ENCODE assay signal across 16 cellular contexts in genomic region chr9:35104586-35104985, GRCh38. TPM values are rescaled to one million over a fixed set of nuclear protein-coding genes. Genes with fewer than 3 reads are reported as not detected.
DNase-seq lines count a peak whose midpoint lies in the region; ATAC-seq lines count a peak whose summit lies in the region.
"Had no signal": no experiment of that assay in that cellular context is flagged by ENCODE, and none has a peak within 500 bp of the region (broad histone marks: within the 10 kb centered on the region; RNA-seq: fewer than 3 reads in every experiment).

No MANE protein-coding gene starts in this region.

- DNase-seq in activated CD4-positive, alpha-beta memory T cell treated with anti-CD3 and anti-CD28 coated beads for 36 hours: no peak
- no peak for DNase-seq in activated CD4-positive, alpha-beta memory T cell treated with anti-CD3 and anti-CD28 coated beads, Interleukin-2, amount 10 ng/mL, durations not matched to agents 7 days and 5 days
- DNase-seq in adipocyte (ENCODE audit: low read depth) (no peak), immature natural killer cell (no peak), NCI-H2227 treated with DMSO at 0.1 percent for 48 hours (lab: John Stamatoyannopoulos, UW) (no peak)
- no peak for DNase-seq in stimulated activated naive B cell treated with anti-CD40 and anti-IgM and Interleukin-4, amounts not matched to agents 10 μg/mL and 1 μg/mL and 100 μg/mL, for 72 hours
- DNase-seq: activated CD8-positive, alpha-beta memory T cell treated with anti-CD3 and anti-CD28 coated beads, Interleukin-2, amount 50 U/mL, for 48 hours; activated naive CD4-positive, alpha-beta T cell treated with anti-CD3 and anti-CD28 coated beads, Interleukin-2, amount 50 U/mL, for 16 hours; central memory CD4-positive, alpha-beta T cell; mesendoderm; NCI-H1417; RPMI8226; upper lobe of left lung had no signal

- H3K9me3 ChIP-seq in adipocyte (ENCODE audit: control insufficient read depth, low read length): no peaks in the 10 kb centered on the region
- H3K9me3 ChIP-seq: A549, upper lobe of left lung had no signal

- H3K4me3 ChIP-seq in adipocyte (ENCODE audit: low read length): no peak overlapping the region
- H3K4me3 ChIP-seq: A549, upper lobe of left lung had no signal

- no peaks in the 10 kb centered on the region for H3K27me3 Mint-ChIP-seq in activated CD4-positive, alpha-beta memory T cell treated with anti-CD3 and anti-CD28 coated beads for 36 hours
- no peaks in the 10 kb centered on the region for H3K27me3 Mint-ChIP-seq in activated CD4-positive, alpha-beta memory T cell treated with anti-CD3 and anti-CD28 coated beads, Interleukin-2, amount 10 ng/mL, durations not matched to agents 7 days and 5 days
- H3K27me3 Mint-ChIP-seq in immature natural killer cell (ENCODE audit: low read depth in 3 of 3): peaks cover 7 to 10% (median 8%) of the 10 kb centered on the region in 3 donors
- H3K27me3 Mint-ChIP-seq in stimulated activated naive B cell treated with anti-CD40 and anti-IgM and Interleukin-4, amounts not matched to agents 10 μg/mL and 1 μg/mL and 100 μg/mL, for 72 hours: no peaks in the 10 kb centered on the region

- POLR2A ChIA-PET in activated CD4-positive, alpha-beta memory T cell treated with anti-CD3 and anti-CD28 coated beads for 36 hours (lab: Charles Lee): interaction anchor here (1.1 to 2.7 kb wide), 4 partner anchors 8 to 33 kb away, joined by 3 to 36 read pairs (median 10); partner anchors contain the start of genes PIGO and VCP
- POLR2A ChIA-PET in activated CD4-positive, alpha-beta memory T cell treated with anti-CD3 and anti-CD28 coated beads, Interleukin-2, amount 10 ng/mL, durations not matched to agents 7 days and 5 days (lab: Charles Lee): interaction anchor here (1.2 to 4.8 kb wide), 4 partner anchors 8 to 26 kb away, joined by 3 to 61 read pairs (median 28); partner anchors contain the start of genes ATOSB, FANCG and PIGO

- H3K4me3 Mint-ChIP-seq in activated CD4-positive, alpha-beta memory T cell treated with anti-CD3 and anti-CD28 coated beads for 36 hours: no peak overlapping the region
- no peak overlapping the region for H3K4me3 Mint-ChIP-seq in activated CD4-positive, alpha-beta memory T cell treated with anti-CD3 and anti-CD28 coated beads, Interleukin-2, amount 10 ng/mL, durations not matched to agents 7 days and 5 days
- peak overlapping the region in 2 of 5 donors; percentile 9 to 58 for H3K4me3 Mint-ChIP-seq in immature natural killer cell
- no peak overlapping the region for H3K4me3 Mint-ChIP-seq in stimulated activated naive B cell treated with anti-CD40 and anti-IgM and Interleukin-4, amounts not matched to agents 10 μg/mL and 1 μg/mL and 100 μg/mL, for 72 hours

- H3K4me1 ChIP-seq in adipocyte (ENCODE audit: control insufficient read depth, insufficient read depth, low read length): peaks cover 42% of the 10 kb centered on the region

- intact Hi-C loops in activated CD4-positive, alpha-beta memory T cell treated with anti-CD3 and anti-CD28 coated beads for 36 hours (cut with micrococcal nuclease): no loop called here

- H3K9me3 Mint-ChIP-seq in activated CD4-positive, alpha-beta memory T cell treated with anti-CD3 and anti-CD28 coated beads for 36 hours: no peaks in the 10 kb centered on the region
- no peaks in the 10 kb centered on the region for H3K9me3 Mint-ChIP-seq in activated CD4-positive, alpha-beta memory T cell treated with anti-CD3 and anti-CD28 coated beads, Interleukin-2, amount 10 ng/mL, durations not matched to agents 7 days and 5 days
- no peaks in the 10 kb centered on the region for H3K9me3 Mint-ChIP-seq in immature natural killer cell
- H3K9me3 Mint-ChIP-seq in stimulated activated naive B cell treated with anti-CD40 and anti-IgM and Interleukin-4, amounts not matched to agents 10 μg/mL and 1 μg/mL and 100 μg/mL, for 72 hours: no peaks in the 10 kb centered on the region

- ATAC-seq in stimulated activated naive B cell treated with anti-CD40 and anti-IgM and Interleukin-4, amounts not matched to agents 10 μg/mL and 1 μg/mL and 100 μg/mL, for 72 hours (replicated peaks): no peak
- no peak for ATAC-seq in HG02884 (IDR thresholded peaks at IDR 0.05; ENCODE audit: unreplicated experiment)
- ATAC-seq in GM19395 (IDR thresholded peaks at IDR 0.05; ENCODE audit: unreplicated experiment): no peak
- ATAC-seq: A549 had no signal

- no peaks in the 10 kb centered on the region for H3K27me3 ChIP-seq in adipocyte (replicated peaks; ENCODE audit: control insufficient read depth, insufficient read depth, low read length)
- H3K27me3 ChIP-seq: upper lobe of left lung had no signal

- CTCF ChIA-PET in activated CD4-positive, alpha-beta memory T cell treated with anti-CD3 and anti-CD28 coated beads for 36 hours (lab: Charles Lee): interaction anchor here (1.1 to 3.3 kb wide), 6 partner anchors 8 to 53 kb away, joined by 3 to 15 read pairs (median 10); partner anchors contain the start of genes ATOSB, FANCG, PIGO and VCP
- CTCF ChIA-PET in activated CD4-positive, alpha-beta memory T cell treated with anti-CD3 and anti-CD28 coated beads, Interleukin-2, amount 10 ng/mL, durations not matched to agents 7 days and 5 days (lab: Charles Lee): interaction anchor here (1.0 to 2.5 kb wide), 3 partner anchors 8 to 32 kb away, joined by 3 to 28 read pairs (median 3); partner anchors contain the start of genes ATOSB and VCP

- H3K9ac ChIP-seq in adipocyte (ENCODE audit: low read length): peak overlapping the region; percentile 95

- peaks cover 31% of the 10 kb centered on the region for H3K36me3 Mint-ChIP-seq in activated CD4-positive, alpha-beta memory T cell treated with anti-CD3 and anti-CD28 coated beads for 36 hours
- peaks cover 51% of the 10 kb centered on the region for H3K36me3 Mint-ChIP-seq in activated CD4-positive, alpha-beta memory T cell treated with anti-CD3 and anti-CD28 coated beads, Interleukin-2, amount 10 ng/mL, durations not matched to agents 7 days and 5 days (ENCODE audit: low read depth)
- H3K36me3 Mint-ChIP-seq in immature natural killer cell: peaks cover 6 to 31% (median 8%) of the 10 kb centered on the region in 3 donors
- peaks cover 38 to 58% of the 10 kb centered on the region in 2 donors for H3K36me3 Mint-ChIP-seq in stimulated activated naive B cell treated with anti-CD40 and anti-IgM and Interleukin-4, amounts not matched to agents 10 μg/mL and 1 μg/mL and 100 μg/mL, for 72 hours

- peak overlapping the region; percentile 28 for H3K27ac Mint-ChIP-seq in activated CD4-positive, alpha-beta memory T cell treated with anti-CD3 and anti-CD28 coated beads for 36 hours
- no peak overlapping the region for H3K27ac Mint-ChIP-seq in activated CD4-positive, alpha-beta memory T cell treated with anti-CD3 and anti-CD28 coated beads, Interleukin-2, amount 10 ng/mL, durations not matched to agents 7 days and 5 days
- H3K27ac Mint-ChIP-seq in immature natural killer cell: peak overlapping the region in 5 of 6 donors; percentile 22 to 99 (median 93)
- peak overlapping the region; percentile 31 for H3K27ac Mint-ChIP-seq in stimulated activated naive B cell treated with anti-CD40 and anti-IgM and Interleukin-4, amounts not matched to agents 10 μg/mL and 1 μg/mL and 100 μg/mL, for 72 hours

- H3K36me3 ChIP-seq in adipocyte (ENCODE audit: control insufficient read depth, insufficient read depth, low read length, severe bottlenecking): peaks cover 72% of the 10 kb centered on the region

- peaks cover 28% of the 10 kb centered on the region for H3K4me1 Mint-ChIP-seq in activated CD4-positive, alpha-beta memory T cell treated with anti-CD3 and anti-CD28 coated beads for 36 hours (ENCODE audit: low read depth)
- peaks cover 41% of the 10 kb centered on the region for H3K4me1 Mint-ChIP-seq in activated CD4-positive, alpha-beta memory T cell treated with anti-CD3 and anti-CD28 coated beads, Interleukin-2, amount 10 ng/mL, durations not matched to agents 7 days and 5 days
- peaks cover 43 to 50% of the 10 kb centered on the region in 2 donors for H3K4me1 Mint-ChIP-seq in immature natural killer cell
- peaks cover 34 to 53% of the 10 kb centered on the region in 2 donors for H3K4me1 Mint-ChIP-seq in stimulated activated naive B cell treated with anti-CD40 and anti-IgM and Interleukin-4, amounts not matched to agents 10 μg/mL and 1 μg/mL and 100 μg/mL, for 72 hours

RNA-seq across cellular contexts. Expression of gene STOML2, which starts 1.7 kb away (rescaled TPM):
- total RNA-seq in activated CD4-positive, alpha-beta memory T cell treated with anti-CD3 and anti-CD28 coated beads for 36 hours: 100 to 1,000 TPM; 162 TPM
- total RNA-seq in activated CD4-positive, alpha-beta memory T cell treated with anti-CD3 and anti-CD28 coated beads, Interleukin-2, amount 10 ng/mL, durations not matched to agents 7 days and 5 days: 10 to 100 TPM; 96.0 to 96.9 TPM
- 100 to 1,000 TPM in 2 of 3 donors, 10 to 100 TPM in 1; 79.7 to 155 (median 116) TPM for polyA plus RNA-seq in immature natural killer cell

RNA-seq across cellular contexts. Expression of gene PIGO, which starts 8.2 kb away (rescaled TPM):
- 10 to 100 TPM; 19.3 to 20.9 TPM for total RNA-seq in activated CD4-positive, alpha-beta memory T cell treated with anti-CD3 and anti-CD28 coated beads for 36 hours
- total RNA-seq in activated CD4-positive, alpha-beta memory T cell treated with anti-CD3 and anti-CD28 coated beads, Interleukin-2, amount 10 ng/mL, durations not matched to agents 7 days and 5 days: 10 to 100 TPM; 22.8 to 28.6 TPM
- 10 to 100 TPM; 23.6 to 38.9 (median 27.8) TPM for polyA plus RNA-seq in immature natural killer cell

RNA-seq across cellular contexts. Expression of gene ATOSB, which starts 11.1 kb away (rescaled TPM):
- total RNA-seq in activated CD4-positive, alpha-beta memory T cell treated with anti-CD3 and anti-CD28 coated beads for 36 hours: 1 to 10 TPM; 9.1 to 9.6 TPM
- total RNA-seq in activated CD4-positive, alpha-beta memory T cell treated with anti-CD3 and anti-CD28 coated beads, Interleukin-2, amount 10 ng/mL, durations not matched to agents 7 days and 5 days: 10 to 100 TPM; 24.6 to 26.8 TPM
- polyA plus RNA-seq in immature natural killer cell: 10 to 100 TPM in 1 of 3 donors, 1 to 10 TPM in 2; 3.3 to 15.6 (median 5.3) TPM

RNA-seq across cellular contexts. Expression of gene FANCG, which starts 24.8 kb away (rescaled TPM):
- total RNA-seq in activated CD4-positive, alpha-beta memory T cell treated with anti-CD3 and anti-CD28 coated beads for 36 hours: 100 to 1,000 TPM; 103 to 107 TPM
- 100 to 1,000 TPM in 1 of 2 experiments, 10 to 100 TPM in 1; 97.0 to 100 TPM for total RNA-seq in activated CD4-positive, alpha-beta memory T cell treated with anti-CD3 and anti-CD28 coated beads, Interleukin-2, amount 10 ng/mL, durations not matched to agents 7 days and 5 days
- 10 to 100 TPM in 2 of 3 donors, 1 to 10 TPM in 1; 9.5 to 15.0 (median 10.6) TPM for polyA plus RNA-seq in immature natural killer cell

RNA-seq across cellular contexts. Expression of gene VCP, which starts 32.2 kb away (rescaled TPM):
- 100 to 1,000 TPM; 283 to 292 TPM for total RNA-seq in activated CD4-positive, alpha-beta memory T cell treated with anti-CD3 and anti-CD28 coated beads for 36 hours
- total RNA-seq in activated CD4-positive, alpha-beta memory T cell treated with anti-CD3 and anti-CD28 coated beads, Interleukin-2, amount 10 ng/mL, durations not matched to agents 7 days and 5 days: 100 to 1,000 TPM; 224 to 236 TPM
- polyA plus RNA-seq in immature natural killer cell: 100 to 1,000 TPM; 173 to 252 (median 248) TPM
